9 cellular contexts compared by ENCODE assay signal in the genomic region with DNA sequence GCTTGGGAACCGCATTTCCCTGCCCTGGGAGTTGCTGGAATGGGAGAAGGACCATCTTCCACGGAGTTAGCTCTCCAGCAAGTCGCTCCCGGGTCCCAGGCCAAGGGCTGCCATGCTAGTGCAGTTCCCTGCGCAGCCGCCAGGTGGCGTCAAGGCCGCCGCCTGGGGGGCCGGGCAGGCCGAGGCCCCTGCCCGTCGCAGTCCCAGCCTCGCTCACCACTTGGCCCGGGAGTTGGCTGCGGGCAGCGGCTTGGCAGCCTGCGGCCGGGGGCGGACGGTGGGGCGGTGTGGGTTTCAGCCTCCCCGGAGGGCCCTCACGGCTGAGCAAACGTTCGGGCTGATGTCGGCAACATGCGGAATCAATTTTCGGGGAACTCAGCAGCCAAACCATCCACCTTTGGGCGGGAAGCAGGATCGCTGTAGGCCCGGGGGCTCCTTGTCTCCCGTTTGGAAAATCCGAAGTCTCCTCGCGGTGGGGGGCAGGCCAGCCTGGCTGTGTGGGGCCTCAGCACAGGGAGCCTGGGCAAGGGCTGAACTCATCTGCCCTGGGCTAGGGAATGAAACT.
DNase-seq lines count a peak whose midpoint lies in the region; ATAC-seq and TF ChIP-seq lines count a peak whose summit lies in the region.
"Had no signal": no experiment of that assay in that cellular context is flagged by ENCODE, and none has a peak within 500 bp of the region (broad histone marks: within the 10 kb centered on the region; RNA-seq: fewer than 3 reads in every experiment).

No MANE protein-coding gene starts in this region.

- no peak for TF ChIP-seq POLR2A in transverse colon (IDR thresholded peaks at IDR 0.05)

- peaks cover 0 to 16% (median 3%) of the 10 kb centered on the region in 4 donors for H3K4me1 ChIP-seq in transverse colon

- no peak overlapping the region for H3K4me3 ChIP-seq in transverse colon
- H3K4me3 ChIP-seq: SK-N-MC had no signal

- no peaks in the 10 kb centered on the region for H3K36me3 Mint-ChIP-seq in activated naive CD8-positive, alpha-beta T cell treated with anti-CD3 and anti-CD28 coated beads for 36 hours

- no peaks in the 10 kb centered on the region for H3K4me1 Mint-ChIP-seq in activated naive CD8-positive, alpha-beta T cell treated with anti-CD3 and anti-CD28 coated beads for 36 hours

- H3K27me3 ChIP-seq in transverse colon = no peaks in the 10 kb centered on the region

- no peaks in the 10 kb centered on the region for H3K9me3 ChIP-seq in transverse colon

- H3K4me3 Mint-ChIP-seq in activated naive CD8-positive, alpha-beta T cell treated with anti-CD3 and anti-CD28 coated beads for 36 hours = no peak overlapping the region

- intact Hi-C loops in transverse colon (cut with DNase I; ENCODE audit: low total_unique reads) = no loop called here

- 60 to 91% methylated on average over 1 to 35 of the region's 36 CpGs for WGBS in transverse colon (ENCODE audit: low coverage in 1 of 2), 2 donors

- H3K27ac Mint-ChIP-seq in activated naive CD8-positive, alpha-beta T cell treated with anti-CD3 and anti-CD28 coated beads for 36 hours = no peak overlapping the region

- in situ Hi-C loops in transverse colon (cut with MboI; ENCODE audit: low pct_ligation_motif_present in 1 of 4, low pct_unique_long_range_greater_than_20kb in 1 of 4, low sequenced_read_pairs in 3 of 4) = no loop called here

- no peaks in the 10 kb centered on the region for H3K36me3 ChIP-seq in transverse colon

- ATAC-seq in HG02623 (IDR thresholded peaks at IDR 0.05; ENCODE audit: unreplicated experiment) = peak; percentile 44

- no peak for TF ChIP-seq EP300 in transverse colon (IDR thresholded peaks at IDR 0.05; ENCODE audit: low read depth)

- TF ChIP-seq CTCF in transverse colon (IDR thresholded peaks at IDR 0.05) = peak in 3 of 5 experiments; percentile 30 to 44 (median 38)

- no peaks in the 10 kb centered on the region for H3K9me3 Mint-ChIP-seq in activated naive CD8-positive, alpha-beta T cell treated with anti-CD3 and anti-CD28 coated beads for 36 hours

- peak; percentile 9 for DNase-seq in GM04504 (ENCODE audit: low read depth)
- peak; percentile 24 for DNase-seq in activated naive CD8-positive, alpha-beta T cell treated with anti-CD3 and anti-CD28 coated beads for 36 hours
- DNase-seq in iris pigment epithelial cell (ENCODE audit: low read depth) = peak; percentile 23
- no peak for DNase-seq in transverse colon
- DNase-seq in NCI-H748 (lab: John Stamatoyannopoulos, UW; ENCODE audit: unreplicated experiment) = no peak
- no peak for DNase-seq in NCI-H524 treated with DMSO at 0.1 percent for 48 hours (lab: John Stamatoyannopoulos, UW)
- no peak for DNase-seq in amygdala (lab: John Stamatoyannopoulos, UW)

- peaks cover 19% of the 10 kb centered on the region for H3K27me3 Mint-ChIP-seq in activated naive CD8-positive, alpha-beta T cell treated with anti-CD3 and anti-CD28 coated beads for 36 hours

- H3K27ac ChIP-seq in transverse colon = no peak overlapping the region
- H3K27ac ChIP-seq: SK-N-MC had no signal

Comparison
In these comparisons a context has a peak if more than half of its experiments do, and no peak if none do; other contexts are left out.
1. DNase-seq: peak in GM04504 (single experiment), activated naive CD8-positive, alpha-beta T cell treated with anti-CD3 and anti-CD28 coated beads for 36 hours (single experiment) and iris pigment epithelial cell (single experiment); none in transverse colon (single experiment), NCI-H748 (single experiment), NCI-H524 treated with DMSO at 0.1 percent for 48 hours (single experiment) and amygdala (0 of 56).